In the genomic region with DNA sequence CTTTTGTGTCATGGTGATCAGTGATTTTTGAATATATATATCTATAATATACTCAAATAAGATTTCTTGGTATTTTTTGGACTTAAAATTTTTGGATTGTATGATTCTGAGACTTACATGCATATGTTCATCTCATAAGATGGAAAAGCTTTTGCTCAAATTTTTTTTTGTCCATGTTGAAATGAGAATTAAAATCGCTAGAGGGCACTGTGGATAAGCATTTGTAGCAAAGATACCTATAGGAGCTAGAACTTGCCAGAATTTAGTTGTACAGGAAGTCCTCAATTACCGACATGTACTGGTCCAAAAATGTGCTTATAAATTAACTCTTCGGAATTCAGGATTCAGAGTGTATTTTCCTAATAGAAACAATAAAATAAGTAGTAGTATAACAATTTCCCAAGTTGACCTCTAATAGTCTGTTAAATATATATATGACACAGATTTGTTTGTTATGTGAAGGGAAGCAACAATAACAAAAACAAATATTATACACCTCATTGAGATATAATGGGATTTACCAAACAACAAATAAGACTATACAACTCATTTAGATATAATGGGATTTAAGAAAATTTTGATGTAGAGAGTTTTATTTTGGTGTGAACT, we compare ENCODE assay signal across 8 cellular contexts.
DNase-seq lines count a peak whose midpoint lies in the region; ATAC-seq, FAIRE-seq and TF ChIP-seq lines count a peak whose summit lies in the region.

No MANE protein-coding gene starts in this region.

- CTCF ChIA-PET in AG04450 (lab: Charles Lee) = interaction anchor here (0.6 to 4.2 kb wide), 19 partner anchors 9 to 915 kb away, joined by 3 to 17 read pairs (median 4); no protein-coding TSS in a partner anchor

- no peaks in the 10 kb centered on the region for H3K9me3 ChIP-seq in AG04450 (ENCODE audit: control insufficient read depth, insufficient read depth, low read length)

- TF ChIP-seq CTCF in AG04450 (IDR thresholded peaks at IDR 0.05; ENCODE audit: low read depth, low read length) (peak; percentile 66), GM12874 (IDR thresholded peaks at IDR 0.05; ENCODE audit: insufficient read depth, low read depth, low read length) (peak; percentile 34; the same call in 1 of the 2 replicates), retinal pigment epithelial cell (conservative IDR thresholded peaks at IDR 0.05; ENCODE audit: low read depth, low read length) (peak; percentile 46)

- ATAC-seq in HG02840 (IDR thresholded peaks at IDR 0.05; ENCODE audit: low FRiP score, unreplicated experiment) = peak; percentile 50

- H3K27ac ChIP-seq in AG04450 (ENCODE audit: low read depth, low read length) = no peak overlapping the region

- H3K27me3 ChIP-seq in AG04450 (ENCODE audit: control insufficient read depth, insufficient read depth, low read length) = no peaks in the 10 kb centered on the region

- POLR2A ChIA-PET in AG04450 (lab: Yijun Ruan, JAX) = no interaction called here

- H3K4me3 ChIP-seq in AG04450 (ENCODE audit: low read depth, low read length) (no peak overlapping the region), retinal pigment epithelial cell (ENCODE audit: low read length) (no peak overlapping the region)

- DNase-seq in AG04450 (ENCODE audit: low read depth, low spot score) (peak; percentile 8), NCI-H1092 treated with DMSO at 0.1 percent for 48 hours (lab: John Stamatoyannopoulos, UW) (peak; percentile 96), SW480 (ENCODE audit: low spot score) (peak; percentile 70), frontal cortex (ENCODE audit: low spot score in 2 of 2) (peak in 1 of 2 donors; percentile 14), retinal pigment epithelial cell (ENCODE audit: low read depth) (peak; percentile 38), activated gamma-delta T cell (lab: John Stamatoyannopoulos, UW) (no peak)

- peak; percentile 81 for FAIRE-seq in frontal cortex (lab: Jason Lieb, UNC)
